ENCODE assay signal across 16 cellular contexts in the genomic region with DNA sequence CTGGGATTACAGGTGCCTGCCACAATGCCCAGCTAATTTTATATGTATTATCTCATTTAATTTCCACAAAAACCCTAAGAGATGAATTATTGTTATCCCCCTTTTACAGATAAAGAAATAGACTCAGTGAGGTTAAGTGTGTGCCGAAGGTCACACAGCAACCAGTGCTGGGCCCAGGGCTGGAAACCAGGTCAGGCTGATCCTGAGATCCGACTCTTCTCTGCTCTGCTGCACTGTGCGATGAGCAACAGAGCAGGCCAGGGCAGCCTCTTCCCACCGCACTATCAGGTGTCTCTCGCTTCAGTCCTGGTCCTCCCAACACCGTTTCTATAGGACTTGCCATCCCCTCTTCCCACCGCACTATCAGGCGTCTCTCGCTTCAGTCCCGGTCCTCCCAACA.
"Had no signal": no experiment of that assay in that cellular context is flagged by ENCODE, and none has a peak within 500 bp of the region (broad histone marks: within the 10 kb centered on the region; RNA-seq: fewer than 3 reads in every experiment).

No MANE protein-coding gene starts in this region.

- H3K9me3 Mint-ChIP-seq: activated naive CD4-positive, alpha-beta T cell treated with anti-CD3 and anti-CD28 coated beads, Interleukin-2, amount 50 U/mL, for 72 hours; activated T-cell treated with anti-CD3 and anti-CD28 coated beads, Interleukin-2, amount 50 U/mL, for 72 hours; effector memory CD8-positive, alpha-beta T cell; natural killer cell treated with Interleukin-12 subunit alpha and Interleukin-12 subunit beta and Interleukin-15 and Interleukin-18, amount 100 ng/mL, for 72 hours; stimulated activated memory B cell treated with anti-CD40 and anti-IgM and Interleukin-4, amounts not matched to agents 10 μg/mL and 1 μg/mL and 100 μg/mL, for 72 hours; T-helper 1 cell treated with Interleukin-12 subunit alpha and Interleukin-12 subunit beta and Interleukin-4 antibody, amounts not matched to agents 30 μg/mL and 1 μg/mL, for 36 hours had no signal

- H3K27me3 ChIP-seq: hepatocyte had no signal

- H3K27ac Mint-ChIP-seq: activated naive CD4-positive, alpha-beta T cell treated with anti-CD3 and anti-CD28 coated beads, Interleukin-2, amount 50 U/mL, for 72 hours; activated T-cell treated with anti-CD3 and anti-CD28 coated beads, Interleukin-2, amount 50 U/mL, for 72 hours; effector memory CD8-positive, alpha-beta T cell; natural killer cell treated with Interleukin-12 subunit alpha and Interleukin-12 subunit beta and Interleukin-15 and Interleukin-18, amount 100 ng/mL, for 72 hours; stimulated activated memory B cell treated with anti-CD40 and anti-IgM and Interleukin-4, amounts not matched to agents 10 μg/mL and 1 μg/mL and 100 μg/mL, for 72 hours; T-helper 1 cell treated with Interleukin-12 subunit alpha and Interleukin-12 subunit beta and Interleukin-4 antibody, amounts not matched to agents 30 μg/mL and 1 μg/mL, for 36 hours had no signal

- ATAC-seq: activated naive CD4-positive, alpha-beta T cell treated with anti-CD3 and anti-CD28 coated beads, Interleukin-2, amount 50 U/mL, for 72 hours; activated T-cell treated with anti-CD3 and anti-CD28 coated beads, Interleukin-2, amount 50 U/mL, for 72 hours; effector memory CD8-positive, alpha-beta T cell; lower lobe of right lung; natural killer cell treated with Interleukin-12 subunit alpha and Interleukin-12 subunit beta and Interleukin-15 and Interleukin-18, amount 100 ng/mL, for 72 hours had no signal

- H2AFZ ChIP-seq: hepatocyte, parathyroid adenoma had no signal

- H3K4me2 ChIP-seq: hepatocyte had no signal

- DNase-seq: activated CD4-positive, alpha-beta T cell treated with anti-CD3 and anti-CD28 coated beads, Interleukin-2, amount 50 U/mL, for 1 hour; activated CD4-positive, CD25-positive, alpha-beta regulatory T cell treated with anti-CD3 and anti-CD28 coated beads, Interleukin-2, amount 50 U/mL, for 72 hours; activated gamma-delta T cell treated with Interleukin-2 at 50 U/mL for 16 hours; activated T-cell treated with anti-CD3 and anti-CD28 coated beads, Interleukin-2, amount 50 U/mL, for 72 hours; dermis blood vessel endothelial cell; effector memory CD8-positive, alpha-beta T cell; lower lobe of right lung; spleen; stimulated activated CD4-positive, alpha-beta T cell treated with anti-CD3 and anti-CD28 coated beads, Interleukin-4, amount 100 ng/mL, for 4 hours had no signal

- H3K79me2 ChIP-seq: hepatocyte, parathyroid adenoma had no signal

- H3K27ac ChIP-seq: hepatocyte, lower lobe of right lung, parathyroid adenoma, VCaP had no signal

- H3K4me3 Mint-ChIP-seq: activated T-cell treated with anti-CD3 and anti-CD28 coated beads, Interleukin-2, amount 50 U/mL, for 72 hours; effector memory CD8-positive, alpha-beta T cell; natural killer cell treated with Interleukin-12 subunit alpha and Interleukin-12 subunit beta and Interleukin-15 and Interleukin-18, amount 100 ng/mL, for 72 hours; stimulated activated memory B cell treated with anti-CD40 and anti-IgM and Interleukin-4, amounts not matched to agents 10 μg/mL and 1 μg/mL and 100 μg/mL, for 72 hours; T-helper 1 cell treated with Interleukin-12 subunit alpha and Interleukin-12 subunit beta and Interleukin-4 antibody, amounts not matched to agents 30 μg/mL and 1 μg/mL, for 36 hours had no signal

- H3K4me1 ChIP-seq: lower lobe of right lung, parathyroid adenoma, spleen had no signal

- H3K36me3 ChIP-seq: lower lobe of right lung, spleen had no signal

- H3K4me3 ChIP-seq: hepatocyte, lower lobe of right lung, spleen had no signal

- H3K9me3 ChIP-seq: lower lobe of right lung, spleen had no signal

- H3K9ac ChIP-seq: parathyroid adenoma had no signal
